In the genomic region with DNA sequence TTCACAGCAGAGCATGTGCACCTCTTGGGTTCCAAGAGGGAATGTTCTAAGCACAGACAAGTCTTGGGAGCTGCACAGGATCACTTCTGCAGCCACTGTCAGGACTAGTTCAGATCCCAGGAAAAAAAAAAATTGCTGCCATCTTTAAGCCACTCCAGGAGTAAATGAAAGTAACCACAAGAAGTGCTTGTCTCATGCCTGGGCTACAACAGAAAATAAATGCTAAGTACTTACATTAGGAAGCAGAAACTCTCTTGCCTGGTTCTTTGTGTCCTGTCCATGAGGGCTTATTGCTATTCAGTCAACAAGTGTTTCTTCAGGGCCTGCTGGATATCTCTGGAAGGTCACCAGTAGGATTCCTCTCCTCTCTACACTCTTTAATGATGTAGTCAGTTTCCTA, we compare ENCODE assay signal across 22 cellular contexts.
DNase-seq lines count a peak whose midpoint lies in the region; ATAC-seq and TF ChIP-seq lines count a peak whose summit lies in the region.
"Had no signal": no experiment of that assay in that cellular context is flagged by ENCODE, and none has a peak within 500 bp of the region (broad histone marks: within the 10 kb centered on the region; RNA-seq: fewer than 3 reads in every experiment).

No MANE protein-coding gene starts in this region.

- DNase-seq in DND-41 (no peak), WTC11 (ENCODE audit: low spot score) (no peak), neural crest cell (ENCODE audit: low read depth, low spot score) (no peak), H4 (ENCODE audit: low spot score) (no peak), Caco-2 (no peak)
- no peak for DNase-seq in activated T-cell treated with anti-CD3 and anti-CD28 coated beads, Interleukin-2, amount 50 U/mL, for 4 hours
- DNase-seq: C1 segment of cervical spinal cord; CD4-positive, alpha-beta memory T cell; COR-L47; Kasumi-1; MV-4-11; NCI-H1105; NCI-H1436 treated with DMSO at 0.1 percent for 48 hours; NCI-H524; NCI-H748 treated with DMSO at 0.1 percent for 48 hours; SIG-M5; T-helper 17 cell had no signal

- no peak overlapping the region for H3K9ac ChIP-seq in DND-41 (ENCODE audit: low read depth, low read length)

- H3K36me3 Mint-ChIP-seq in WTC11 (no peaks in the 10 kb centered on the region), neural crest cell (ENCODE audit: low read depth) (no peaks in the 10 kb centered on the region), Caco-2 (ENCODE audit: insufficient read depth, unreplicated experiment) (no peaks in the 10 kb centered on the region)
- no peaks in the 10 kb centered on the region for H3K36me3 Mint-ChIP-seq in activated T-cell treated with anti-CD3 and anti-CD28 coated beads, Interleukin-2, amount 50 U/mL, for 4 hours (ENCODE audit: insufficient read depth)
- H3K36me3 Mint-ChIP-seq: CD4-positive, alpha-beta memory T cell had no signal

- H3K9me3 ChIP-seq in DND-41 (ENCODE audit: insufficient read depth, low read length, severe bottlenecking) (no peaks in the 10 kb centered on the region), KOPT-K1 (ENCODE audit: insufficient read depth, low read length, poor library complexity, severe bottlenecking) (no peaks in the 10 kb centered on the region), Caco-2 (no peaks in the 10 kb centered on the region)

- H3K4me1 ChIP-seq in DND-41 (ENCODE audit: insufficient read depth, low read length) (peaks cover 18% of the 10 kb centered on the region), Caco-2 (peaks cover 5% of the 10 kb centered on the region; the same call in 1 of the 2 replicates)

- peaks cover 54% of the 10 kb centered on the region for H3K4me1 Mint-ChIP-seq in WTC11
- peaks cover 61% of the 10 kb centered on the region for H3K4me1 Mint-ChIP-seq in neural crest cell
- no peaks in the 10 kb centered on the region for H3K4me1 Mint-ChIP-seq in activated T-cell treated with anti-CD3 and anti-CD28 coated beads, Interleukin-2, amount 50 U/mL, for 4 hours (ENCODE audit: low read depth)
- H3K4me1 Mint-ChIP-seq in Caco-2 (ENCODE audit: low read depth, unreplicated experiment) = peaks cover 16% of the 10 kb centered on the region

- no peak overlapping the region for H3K4me2 ChIP-seq in DND-41 (ENCODE audit: insufficient read depth, low read length)
- H3K4me2 ChIP-seq: GM23338 had no signal

- TF ChIP-seq CTCF in DND-41 (IDR thresholded peaks at IDR 0.05; ENCODE audit: borderline replicate concordance, extremely low read depth, low read length, poor library complexity, severe bottlenecking) = no peak
- TF ChIP-seq CTCF in WTC11 (IDR thresholded peaks at IDR 0.05) = no peak
- no peak for TF ChIP-seq CTCF in neural crest cell (conservative IDR thresholded peaks at IDR 0.05)
- TF ChIP-seq CTCF in Caco-2 (IDR thresholded peaks at IDR 0.05; ENCODE audit: insufficient read depth in 1 of 2, low read depth in 1 of 2, low read length in 1 of 2, severe bottlenecking in 1 of 2, unreplicated experiment in 1 of 2) = no peak

- H3K27me3 Mint-ChIP-seq in WTC11 (ENCODE audit: low read depth) (no peaks in the 10 kb centered on the region), neural crest cell (ENCODE audit: low read depth) (no peaks in the 10 kb centered on the region), Caco-2 (ENCODE audit: insufficient read depth, unreplicated experiment) (no peaks in the 10 kb centered on the region)
- H3K27me3 Mint-ChIP-seq in activated T-cell treated with anti-CD3 and anti-CD28 coated beads, Interleukin-2, amount 50 U/mL, for 4 hours (ENCODE audit: low read depth) = peaks cover 2% of the 10 kb centered on the region
- H3K27me3 Mint-ChIP-seq: CD4-positive, alpha-beta memory T cell had no signal

- POLR2A ChIA-PET in WTC11 (lab: Charles Lee) = no interaction called here
- POLR2A ChIA-PET in Caco-2 (lab: Charles Lee) = no interaction called here

- 0 out of 2 replicates have a peak overlapping the region, but pooled peaks have one; percentile 36 for H3K27ac ChIP-seq in DND-41 (ENCODE audit: low read length)
- peak overlapping the region; percentile 34 for H3K27ac ChIP-seq in KOPT-K1 (ENCODE audit: low read depth, low read length, poor library complexity, severe bottlenecking)
- H3K27ac ChIP-seq: HL-60, SK-N-MC had no signal

- no peaks in the 10 kb centered on the region for H3K36me3 ChIP-seq in DND-41 (ENCODE audit: insufficient read depth, low read length)
- no peaks in the 10 kb centered on the region for H3K36me3 ChIP-seq in KOPT-K1 (ENCODE audit: insufficient read depth, low read length)
- H3K36me3 ChIP-seq in Caco-2 (ENCODE audit: control insufficient read depth, insufficient read depth, low read length) = no peaks in the 10 kb centered on the region

- H3K4me3 ChIP-seq in DND-41 (ENCODE audit: low read depth in 1 of 2, low read length in 2 of 2) (no peak overlapping the region), Caco-2 (ENCODE audit: low read depth, low read length) (no peak overlapping the region)
- H3K4me3 ChIP-seq: GM23338, SK-N-MC had no signal

- H3K27ac Mint-ChIP-seq in WTC11 (peak overlapping the region; percentile 62), neural crest cell (ENCODE audit: unreplicated experiment) (peak overlapping the region; percentile 91), Caco-2 (ENCODE audit: unreplicated experiment) (no peak overlapping the region)
- H3K27ac Mint-ChIP-seq: GM23338, T-helper 17 cell had no signal

- no TSS peak for BruUV-seq in Caco-2 (replicated peaks; lab: Mats Ljungman, UMichigan)

- H3K9me3 Mint-ChIP-seq in WTC11 (peaks cover 5% of the 10 kb centered on the region), neural crest cell (no peaks in the 10 kb centered on the region), Caco-2 (ENCODE audit: unreplicated experiment) (no peaks in the 10 kb centered on the region)
- H3K9me3 Mint-ChIP-seq in activated T-cell treated with anti-CD3 and anti-CD28 coated beads, Interleukin-2, amount 50 U/mL, for 4 hours = no peaks in the 10 kb centered on the region
- H3K9me3 Mint-ChIP-seq: CD4-positive, alpha-beta memory T cell; GM23338 had no signal

- ATAC-seq in DND-41 (ENCODE audit: insufficient read depth, low read depth) (peak; percentile 68), WTC11 (no peak)
- ATAC-seq in activated T-cell treated with anti-CD3 and anti-CD28 coated beads, Interleukin-2, amount 50 U/mL, for 4 hours = no peak
- ATAC-seq: GM23338, HCT116, T-helper 17 cell had no signal

- no peaks in the 10 kb centered on the region for H4K20me1 ChIP-seq in DND-41 (ENCODE audit: insufficient read depth, low read length)

- CTCF ChIA-PET in WTC11 (lab: Charles Lee) = interaction anchor here (0.6 kb wide), 1 partner anchor 40 kb away, joined by 3 read pairs; no protein-coding TSS in a partner anchor
- CTCF ChIA-PET in Caco-2 (lab: Charles Lee) = no interaction called here

- no peak overlapping the region for H2AFZ ChIP-seq in DND-41 (ENCODE audit: low read depth, low read length)
- H2AFZ ChIP-seq: GM23338 had no signal

- no peaks in the 10 kb centered on the region for H3K79me2 ChIP-seq in DND-41 (ENCODE audit: insufficient read depth, low read length)

- H3K4me3 Mint-ChIP-seq in WTC11 (no peak overlapping the region), neural crest cell (no peak overlapping the region), Caco-2 (ENCODE audit: unreplicated experiment) (no peak overlapping the region)
- no peak overlapping the region for H3K4me3 Mint-ChIP-seq in activated T-cell treated with anti-CD3 and anti-CD28 coated beads, Interleukin-2, amount 50 U/mL, for 4 hours
- H3K4me3 Mint-ChIP-seq: CD4-positive, alpha-beta memory T cell; GM23338; T-helper 17 cell had no signal

- intact Hi-C loops in Caco-2 (cut with micrococcal nuclease; ENCODE audit: unreplicated experiment) = no loop called here

- H3K27me3 ChIP-seq in DND-41 (ENCODE audit: insufficient read depth, low read length, poor library complexity) (no peaks in the 10 kb centered on the region), Caco-2 (replicated peaks; ENCODE audit: control insufficient read depth, insufficient read depth, low read length) (no peaks in the 10 kb centered on the region)

TF ChIP-seq in WTC11, 78 proteins besides CTCF, POLR2A, EP300 and RAD21:
- TF ChIP-seq, protein P1, sequence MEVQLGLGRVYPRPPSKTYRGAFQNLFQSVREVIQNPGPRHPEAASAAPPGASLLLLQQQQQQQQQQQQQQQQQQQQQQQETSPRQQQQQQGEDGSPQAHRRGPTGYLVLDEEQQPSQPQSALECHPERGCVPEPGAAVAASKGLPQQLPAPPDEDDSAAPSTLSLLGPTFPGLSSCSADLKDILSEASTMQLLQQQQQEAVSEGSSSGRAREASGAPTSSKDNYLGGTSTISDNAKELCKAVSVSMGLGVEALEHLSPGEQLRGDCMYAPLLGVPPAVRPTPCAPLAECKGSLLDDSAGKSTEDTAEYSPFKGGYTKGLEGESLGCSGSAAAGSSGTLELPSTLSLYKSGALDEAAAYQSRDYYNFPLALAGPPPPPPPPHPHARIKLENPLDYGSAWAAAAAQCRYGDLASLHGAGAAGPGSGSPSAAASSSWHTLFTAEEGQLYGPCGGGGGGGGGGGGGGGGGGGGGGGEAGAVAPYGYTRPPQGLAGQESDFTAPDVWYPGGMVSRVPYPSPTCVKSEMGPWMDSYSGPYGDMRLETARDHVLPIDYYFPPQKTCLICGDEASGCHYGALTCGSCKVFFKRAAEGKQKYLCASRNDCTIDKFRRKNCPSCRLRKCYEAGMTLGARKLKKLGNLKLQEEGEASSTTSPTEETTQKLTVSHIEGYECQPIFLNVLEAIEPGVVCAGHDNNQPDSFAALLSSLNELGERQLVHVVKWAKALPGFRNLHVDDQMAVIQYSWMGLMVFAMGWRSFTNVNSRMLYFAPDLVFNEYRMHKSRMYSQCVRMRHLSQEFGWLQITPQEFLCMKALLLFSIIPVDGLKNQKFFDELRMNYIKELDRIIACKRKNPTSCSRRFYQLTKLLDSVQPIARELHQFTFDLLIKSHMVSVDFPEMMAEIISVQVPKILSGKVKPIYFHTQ (CRISPR knock-in tag; IDR thresholded peaks at IDR 0.05) = no peak
- no peak for TF ChIP-seq RORB (CRISPR knock-in tag; IDR thresholded peaks at IDR 0.05)
- no peak for TF ChIP-seq IRF2 (CRISPR knock-in tag; IDR thresholded peaks at IDR 0.05; ENCODE audit: borderline replicate concordance, low read depth)
- no peak for TF ChIP-seq ZNF396 (CRISPR knock-in tag; IDR thresholded peaks at IDR 0.05; ENCODE audit: borderline replicate concordance)
- TF ChIP-seq, protein P2, sequence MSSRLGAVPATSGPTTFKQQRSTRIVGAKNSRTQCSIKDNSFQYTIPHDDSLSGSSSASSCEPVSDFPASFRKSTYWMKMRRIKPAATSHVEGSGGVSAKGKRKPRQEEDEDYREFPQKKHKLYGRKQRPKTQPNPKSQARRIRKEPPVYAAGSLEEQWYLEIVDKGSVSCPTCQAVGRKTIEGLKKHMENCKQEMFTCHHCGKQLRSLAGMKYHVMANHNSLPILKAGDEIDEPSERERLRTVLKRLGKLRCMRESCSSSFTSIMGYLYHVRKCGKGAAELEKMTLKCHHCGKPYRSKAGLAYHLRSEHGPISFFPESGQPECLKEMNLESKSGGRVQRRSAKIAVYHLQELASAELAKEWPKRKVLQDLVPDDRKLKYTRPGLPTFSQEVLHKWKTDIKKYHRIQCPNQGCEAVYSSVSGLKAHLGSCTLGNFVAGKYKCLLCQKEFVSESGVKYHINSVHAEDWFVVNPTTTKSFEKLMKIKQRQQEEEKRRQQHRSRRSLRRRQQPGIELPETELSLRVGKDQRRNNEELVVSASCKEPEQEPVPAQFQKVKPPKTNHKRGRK (CRISPR knock-in tag; IDR thresholded peaks at IDR 0.05; ENCODE audit: borderline replicate concordance) = no peak
